Comparison of ENCODE assay signal across 21 cellular contexts in the genomic region with DNA sequence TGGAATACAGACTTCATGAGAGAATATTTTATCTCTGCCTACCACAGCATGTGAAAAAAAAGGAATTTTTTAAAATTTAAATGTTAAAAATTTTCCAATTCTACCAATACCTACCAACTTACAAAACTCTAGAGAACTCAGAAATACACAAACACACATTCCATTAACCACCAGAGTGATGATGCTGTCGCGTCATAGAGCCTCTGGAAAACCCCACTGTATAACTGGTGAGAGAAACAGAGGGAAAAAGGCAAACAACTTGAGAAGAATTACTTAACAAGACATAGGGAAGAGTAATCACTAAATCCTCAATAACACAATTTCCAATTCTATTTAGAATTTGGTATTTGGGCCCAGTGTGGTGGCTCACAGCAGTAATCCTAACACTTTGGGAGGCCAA. TPM values are rescaled to one million over a fixed set of nuclear protein-coding genes. Genes with fewer than 3 reads are reported as not detected.
A peak's percentile ranks its signal among the peaks of the same experiment; 100 is the strongest.
DNase-seq lines count a peak whose midpoint lies in the region; ATAC-seq and TF ChIP-seq lines count a peak whose summit lies in the region.
"Had no signal": no experiment of that assay in that cellular context is flagged by ENCODE, and none has a peak within 500 bp of the region (broad histone marks: within the 10 kb centered on the region; RNA-seq: fewer than 3 reads in every experiment).

No MANE protein-coding gene starts in this region.

- H3K36me3 ChIP-seq in Panc1 (ENCODE audit: control insufficient read depth, insufficient read depth, low read length): peaks cover 2% of the 10 kb centered on the region; the same call in 1 of the 2 replicates
- H3K36me3 ChIP-seq in suprapubic skin: peaks cover 31% of the 10 kb centered on the region

- H3K4me3 ChIP-seq in Panc1 (ENCODE audit: low read depth in 2 of 2, low read length in 2 of 2) (no peak overlapping the region), suprapubic skin (no peak overlapping the region)
- H3K4me3 ChIP-seq: A549, BLaER1 had no signal

- CTCF ChIA-PET in activated CD8-positive, alpha-beta T cell treated with anti-CD3 and anti-CD28 coated beads for 36 hours (lab: Charles Lee): interaction anchor here (2.1 kb wide), 2 partner anchors 12 to 31 kb away, joined by 6 to 10 read pairs; no protein-coding TSS in a partner anchor
- CTCF ChIA-PET in activated CD8-positive, alpha-beta T cell treated with anti-CD3 and anti-CD28 coated beads, Interleukin-2, amount 10 ng/mL, durations not matched to agents 7 days and 5 days (lab: Charles Lee): interaction anchor here (0.8 to 1.6 kb wide), 5 partner anchors 25 to 245 kb away, joined by 3 to 7 read pairs (median 4); no protein-coding TSS in a partner anchor
- CTCF ChIA-PET in Panc1 (lab: Charles Lee): interaction anchor here (0.6 kb wide), 1 partner anchor 246 kb away, joined by 3 read pairs; no protein-coding TSS in a partner anchor

- intact Hi-C loops in activated CD8-positive, alpha-beta T cell treated with anti-CD3 and anti-CD28 coated beads for 36 hours (cut with micrococcal nuclease): no loop called here
- intact Hi-C loops in Panc1 (cut with micrococcal nuclease; ENCODE audit: unreplicated experiment): no loop called here

- H3K4me1 ChIP-seq in Panc1 (ENCODE audit: control insufficient read depth, insufficient read depth, low read length) (peaks cover 43% of the 10 kb centered on the region), suprapubic skin (no peaks in the 10 kb centered on the region)
- H3K4me1 ChIP-seq: BLaER1 had no signal

- no peaks in the 10 kb centered on the region for H3K27me3 Mint-ChIP-seq in activated CD8-positive, alpha-beta T cell treated with anti-CD3 and anti-CD28 coated beads for 36 hours
- H3K27me3 Mint-ChIP-seq in activated CD8-positive, alpha-beta T cell treated with anti-CD3 and anti-CD28 coated beads, Interleukin-2, amount 10 ng/mL, durations not matched to agents 7 days and 5 days (ENCODE audit: low read depth): no peaks in the 10 kb centered on the region
- peaks cover 5% of the 10 kb centered on the region for H3K27me3 Mint-ChIP-seq in osteocyte (ENCODE audit: unreplicated experiment)
- H3K27me3 Mint-ChIP-seq: CD4-positive, alpha-beta memory T cell had no signal

- POLR2A ChIA-PET in activated CD8-positive, alpha-beta T cell treated with anti-CD3 and anti-CD28 coated beads for 36 hours (lab: Charles Lee): interaction anchor here (0.7 to 2.4 kb wide), 3 partner anchors 11 to 31 kb away, joined by 3 to 7 read pairs (median 5); no protein-coding TSS in a partner anchor
- POLR2A ChIA-PET in activated CD8-positive, alpha-beta T cell treated with anti-CD3 and anti-CD28 coated beads, Interleukin-2, amount 10 ng/mL, durations not matched to agents 7 days and 5 days (lab: Charles Lee): interaction anchor here (2.1 kb wide), 1 partner anchor 232 kb away, joined by 4 read pairs; no protein-coding TSS in a partner anchor
- POLR2A ChIA-PET in Panc1 (lab: Charles Lee): interaction anchor here (0.6 to 1.1 kb wide), 2 partner anchors 46 to 172 kb away, joined by 4 to 12 read pairs; no protein-coding TSS in a partner anchor

- no peak overlapping the region for H3K4me3 Mint-ChIP-seq in activated CD8-positive, alpha-beta T cell treated with anti-CD3 and anti-CD28 coated beads for 36 hours
- H3K4me3 Mint-ChIP-seq in activated CD8-positive, alpha-beta T cell treated with anti-CD3 and anti-CD28 coated beads, Interleukin-2, amount 10 ng/mL, durations not matched to agents 7 days and 5 days: no peak overlapping the region
- H3K4me3 Mint-ChIP-seq in osteocyte (ENCODE audit: unreplicated experiment): no peak overlapping the region
- H3K4me3 Mint-ChIP-seq: CD4-positive, alpha-beta memory T cell; H9 had no signal

- DNase-seq in activated CD8-positive, alpha-beta T cell treated with anti-CD3 and anti-CD28 coated beads for 36 hours: no peak
- no peak for DNase-seq in activated CD8-positive, alpha-beta T cell treated with anti-CD3 and anti-CD28 coated beads, Interleukin-2, amount 10 ng/mL, durations not matched to agents 7 days and 5 days
- DNase-seq in Panc1 (ENCODE audit: low read depth, low spot score): no peak
- no peak for DNase-seq in activated naive CD4-positive, alpha-beta T cell treated with anti-CD3 and anti-CD28 coated beads, Interleukin-2, amount 50 U/mL, for 72 hours (ENCODE audit: low spot score in 2 of 2)
- peak; percentile 0 for DNase-seq in osteocyte (ENCODE audit: extremely low spot score, unreplicated experiment)
- no peak for DNase-seq in suprapubic skin (ENCODE audit: low spot score in 2 of 2)
- DNase-seq in NCI-H2196 treated with DMSO at 0.1 percent for 48 hours (lab: John Stamatoyannopoulos, UW; ENCODE audit: unreplicated experiment): no peak
- DNase-seq: CD4-positive, alpha-beta memory T cell; DMS153; GDM1; H9; NCI-H1417; NCI-H187; NCI-H2107; NCI-H2227 treated with DMSO at 0.1 percent for 48 hours; NCI-H510A treated with DMSO at 0.1 percent for 48 hours; NCI-H82; RPMI8226 had no signal

- TF ChIP-seq CTCF in activated CD8-positive, alpha-beta T cell treated with anti-CD3 and anti-CD28 coated beads for 36 hours (IDR thresholded peaks at IDR 0.05): no peak
- TF ChIP-seq CTCF in Panc1 (IDR thresholded peaks at IDR 0.05) (no peak), osteocyte (IDR thresholded peaks at IDR 0.05) (no peak), suprapubic skin (IDR thresholded peaks at IDR 0.05) (no peak)

- H3K27ac ChIP-seq in Panc1 (ENCODE audit: low read length): peak overlapping the region; percentile 58; the same call in 1 of the 2 replicates
- H3K27ac ChIP-seq in suprapubic skin: no peak overlapping the region
- H3K27ac ChIP-seq: BLaER1, KMS-11 had no signal

- H3K9me3 Mint-ChIP-seq in activated CD8-positive, alpha-beta T cell treated with anti-CD3 and anti-CD28 coated beads for 36 hours: no peaks in the 10 kb centered on the region
- no peaks in the 10 kb centered on the region for H3K9me3 Mint-ChIP-seq in activated CD8-positive, alpha-beta T cell treated with anti-CD3 and anti-CD28 coated beads, Interleukin-2, amount 10 ng/mL, durations not matched to agents 7 days and 5 days (ENCODE audit: insufficient read depth)
- H3K9me3 Mint-ChIP-seq in activated naive CD4-positive, alpha-beta T cell treated with anti-CD3 and anti-CD28 coated beads, Interleukin-2, amount 50 U/mL, for 72 hours: no peaks in the 10 kb centered on the region
- no peaks in the 10 kb centered on the region for H3K9me3 Mint-ChIP-seq in osteocyte (ENCODE audit: unreplicated experiment)
- H3K9me3 Mint-ChIP-seq: H9 had no signal

- H3K4me1 Mint-ChIP-seq in activated CD8-positive, alpha-beta T cell treated with anti-CD3 and anti-CD28 coated beads for 36 hours (ENCODE audit: low read depth): peaks cover 61% of the 10 kb centered on the region
- H3K4me1 Mint-ChIP-seq in activated CD8-positive, alpha-beta T cell treated with anti-CD3 and anti-CD28 coated beads, Interleukin-2, amount 10 ng/mL, durations not matched to agents 7 days and 5 days (ENCODE audit: low read depth): peaks cover 38% of the 10 kb centered on the region
- peaks cover 22% of the 10 kb centered on the region for H3K4me1 Mint-ChIP-seq in osteocyte (ENCODE audit: unreplicated experiment)

- H3K27ac Mint-ChIP-seq in activated CD8-positive, alpha-beta T cell treated with anti-CD3 and anti-CD28 coated beads for 36 hours: peak overlapping the region; percentile 43
- no peak overlapping the region for H3K27ac Mint-ChIP-seq in activated CD8-positive, alpha-beta T cell treated with anti-CD3 and anti-CD28 coated beads, Interleukin-2, amount 10 ng/mL, durations not matched to agents 7 days and 5 days
- peak overlapping the region; percentile 52 to 80 for H3K27ac Mint-ChIP-seq in activated naive CD4-positive, alpha-beta T cell treated with anti-CD3 and anti-CD28 coated beads, Interleukin-2, amount 50 U/mL, for 72 hours
- H3K27ac Mint-ChIP-seq in osteocyte (ENCODE audit: unreplicated experiment): no peak overlapping the region
- H3K27ac Mint-ChIP-seq: CD4-positive, alpha-beta memory T cell; H9 had no signal

- H3K9me3 ChIP-seq in Panc1 (ENCODE audit: control insufficient read depth, insufficient read depth, low read depth, low read length) (no peaks in the 10 kb centered on the region), suprapubic skin (no peaks in the 10 kb centered on the region)
- H3K9me3 ChIP-seq: A549, BLaER1 had no signal

- no peak for TF ChIP-seq EP300 in suprapubic skin (IDR thresholded peaks at IDR 0.05)

- ATAC-seq in activated CD8-positive, alpha-beta T cell treated with anti-CD3 and anti-CD28 coated beads for 36 hours: no peak
- ATAC-seq in activated CD8-positive, alpha-beta T cell treated with anti-CD3 and anti-CD28 coated beads, Interleukin-2, amount 10 ng/mL, durations not matched to agents 7 days and 5 days: no peak
- no peak for ATAC-seq in Panc1
- ATAC-seq in activated naive CD4-positive, alpha-beta T cell treated with anti-CD3 and anti-CD28 coated beads, Interleukin-2, amount 50 U/mL, for 72 hours: no peak
- ATAC-seq: A549 had no signal

- WGBS in suprapubic skin: 100% methylated on average over 2 of the region's 2 CpGs

- BruUV-seq in Panc1 (replicated peaks; lab: Mats Ljungman, UMichigan): no TSS peak

- H3K27me3 ChIP-seq in Panc1 (ENCODE audit: control insufficient read depth, insufficient read depth, low read length) (no peaks in the 10 kb centered on the region), suprapubic skin (no peaks in the 10 kb centered on the region)

- H3K36me3 Mint-ChIP-seq in activated CD8-positive, alpha-beta T cell treated with anti-CD3 and anti-CD28 coated beads for 36 hours (ENCODE audit: low read depth): peaks cover 37% of the 10 kb centered on the region
- H3K36me3 Mint-ChIP-seq in activated CD8-positive, alpha-beta T cell treated with anti-CD3 and anti-CD28 coated beads, Interleukin-2, amount 10 ng/mL, durations not matched to agents 7 days and 5 days (ENCODE audit: low read depth): peaks cover 35% of the 10 kb centered on the region
- H3K36me3 Mint-ChIP-seq in activated naive CD4-positive, alpha-beta T cell treated with anti-CD3 and anti-CD28 coated beads, Interleukin-2, amount 50 U/mL, for 72 hours: peaks cover 16 to 18% of the 10 kb centered on the region in 2 donors
- H3K36me3 Mint-ChIP-seq in osteocyte (ENCODE audit: unreplicated experiment): peaks cover 14% of the 10 kb centered on the region

- in situ Hi-C loops in Panc1 (cut with HindIII; ENCODE audit: low pct_unique_long_range_greater_than_20kb, low sequenced_read_pairs): no loop called here

- TF ChIP-seq POLR2A in suprapubic skin (IDR thresholded peaks at IDR 0.05): no peak

RNA-seq across cellular contexts. Expression of gene SPOCK2, which starts 6.2 kb away (rescaled TPM):
- 100 to 1,000 TPM; 134 to 135 TPM for total RNA-seq in activated CD8-positive, alpha-beta T cell treated with anti-CD3 and anti-CD28 coated beads for 36 hours
- total RNA-seq in activated CD8-positive, alpha-beta T cell treated with anti-CD3 and anti-CD28 coated beads, Interleukin-2, amount 10 ng/mL, durations not matched to agents 7 days and 5 days: 100 to 1,000 TPM; 261 to 268 TPM
- total RNA-seq in Panc1 (2021; ENCODE audit: unreplicated experiment): 4.8 TPM
- 4.2 TPM for polyA plus RNA-seq in Panc1 (2012; ENCODE audit: insufficient read length)
- 100 to 1,000 TPM; 170 to 209 TPM for total RNA-seq in activated naive CD4-positive, alpha-beta T cell treated with anti-CD3 and anti-CD28 coated beads, Interleukin-2, amount 50 U/mL, for 72 hours
- 0.54 and 0.73 TPM in 2 replicates for total RNA-seq in osteocyte
- total RNA-seq in suprapubic skin: 1 to 10 TPM; 1.5 to 3.7 (median 1.8) TPM

Comparison
In these comparisons a context has a peak if more than half of its experiments do, and no peak if none do; other contexts are left out.
1. H3K27ac Mint-ChIP-seq: peak in activated CD8-positive, alpha-beta T cell treated with anti-CD3 and anti-CD28 coated beads for 36 hours (single experiment) and activated naive CD4-positive, alpha-beta T cell treated with anti-CD3 and anti-CD28 coated beads, Interleukin-2, amount 50 U/mL, for 72 hours (2 of 2); none in activated CD8-positive, alpha-beta T cell treated with anti-CD3 and anti-CD28 coated beads, Interleukin-2, amount 10 ng/mL, durations not matched to agents 7 days and 5 days (single experiment) and osteocyte (single experiment).
2. RNA of gene SPOCK2, which starts 6.2 kb away (total RNA-seq): 261 to 268 TPM in activated CD8-positive, alpha-beta T cell treated with anti-CD3 and anti-CD28 coated beads, Interleukin-2, amount 10 ng/mL, durations not matched to agents 7 days and 5 days, 170 to 209 TPM in activated naive CD4-positive, alpha-beta T cell treated with anti-CD3 and anti-CD28 coated beads, Interleukin-2, amount 50 U/mL, for 72 hours and 134 to 135 TPM in activated CD8-positive, alpha-beta T cell treated with anti-CD3 and anti-CD28 coated beads for 36 hours; 4.8 TPM in Panc1 (single experiment), 1.5 to 3.7 TPM in suprapubic skin and 0.54 to 0.73 TPM in osteocyte; every median in the first group is over 10 times any median in the second.